In genomic region chr6:56091159-56091869, GRCh38 we compare ENCODE assay signal across 8 cellular contexts.
DNase-seq lines count a peak whose midpoint lies in the region; ATAC-seq and TF ChIP-seq lines count a peak whose summit lies in the region.

No MANE protein-coding gene starts in this region.

- DNase-seq in AG08396 (ENCODE audit: low spot score) (peak; percentile 5), KBM-7 (peak; percentile 25), astrocyte of the spinal cord (ENCODE audit: low read depth, low spot score) (peak; percentile 94), kidney tubule cell (ENCODE audit: low spot score) (peak; percentile 90), COR-L47 (lab: John Stamatoyannopoulos, UW) (no peak)
- DNase-seq in stimulated activated CD4-positive, alpha-beta T cell treated with anti-CD3 and anti-CD28 coated beads, Interleukin-15, amount 100 ng/mL, for 24 hours = no peak

- ATAC-seq in GM21526 (IDR thresholded peaks at IDR 0.05; ENCODE audit: low FRiP score, unreplicated experiment) (no peak), GM21367 (IDR thresholded peaks at IDR 0.05; ENCODE audit: unreplicated experiment) (no peak)

- TF ChIP-seq CTCF in astrocyte of the spinal cord (IDR thresholded peaks at IDR 0.05; ENCODE audit: low read depth, low read length) = no peak

- no peak overlapping the region for H3K4me3 ChIP-seq in astrocyte of the spinal cord (ENCODE audit: low read depth, low read length)

- in situ Hi-C loops in KBM-7 (cut with MboI; ENCODE audit: low pct_unique_long_range_greater_than_20kb, low sequenced_read_pairs) (no loop called here), astrocyte of the spinal cord (cut with HindIII; ENCODE audit: low sequenced_read_pairs) (no loop called here)

Comparison
In these comparisons a context has a peak if more than half of its experiments do, and no peak if none do; other contexts are left out.
1. DNase-seq: peak in AG08396 (single experiment), KBM-7 (single experiment), astrocyte of the spinal cord (single experiment) and kidney tubule cell (single experiment); none in COR-L47 (single experiment) and stimulated activated CD4-positive, alpha-beta T cell treated with anti-CD3 and anti-CD28 coated beads, Interleukin-15, amount 100 ng/mL, for 24 hours (single experiment).